15 cellular contexts compared by ENCODE assay signal in genomic region chr22:37015587-37015878, GRCh38.
"Had no signal": no experiment of that assay in that cellular context is flagged by ENCODE, and none has a peak within 500 bp of the region (broad histone marks: within the 10 kb centered on the region; RNA-seq: fewer than 3 reads in every experiment).

No MANE protein-coding gene starts in this region.

- H3K27me3 ChIP-seq: right atrium auricular region, upper lobe of left lung had no signal

- H3K4me3 Mint-ChIP-seq: activated CD4-positive, alpha-beta memory T cell treated with anti-CD3 and anti-CD28 coated beads, Interleukin-2, amount 10 ng/mL, durations not matched to agents 7 days and 5 days; activated CD4-positive, alpha-beta T cell treated with anti-CD3 and anti-CD28 coated beads for 36 hours had no signal

- H3K36me3 Mint-ChIP-seq: activated naive CD4-positive, alpha-beta T cell treated with anti-CD3 and anti-CD28 coated beads, Interleukin-2, amount 50 U/mL, for 72 hours had no signal

- ATAC-seq: activated CD4-positive, alpha-beta T cell treated with anti-CD3 and anti-CD28 coated beads for 36 hours; activated naive CD4-positive, alpha-beta T cell treated with anti-CD3 and anti-CD28 coated beads, Interleukin-2, amount 50 U/mL, for 72 hours had no signal

- H3K9me3 ChIP-seq: right atrium auricular region, upper lobe of left lung had no signal

- H3K36me3 ChIP-seq: right atrium auricular region had no signal

- H3K27ac Mint-ChIP-seq: activated CD4-positive, alpha-beta memory T cell treated with anti-CD3 and anti-CD28 coated beads, Interleukin-2, amount 10 ng/mL, durations not matched to agents 7 days and 5 days; activated CD4-positive, alpha-beta T cell treated with anti-CD3 and anti-CD28 coated beads for 36 hours had no signal

- H3K4me3 ChIP-seq: right atrium auricular region, skin epidermis, upper lobe of left lung had no signal

- H3K9me3 Mint-ChIP-seq: activated CD4-positive, alpha-beta memory T cell treated with anti-CD3 and anti-CD28 coated beads, Interleukin-2, amount 10 ng/mL, durations not matched to agents 7 days and 5 days; activated naive CD4-positive, alpha-beta T cell treated with anti-CD3 and anti-CD28 coated beads, Interleukin-2, amount 50 U/mL, for 72 hours had no signal

- DNase-seq: activated CD4-positive, alpha-beta memory T cell treated with anti-CD3 and anti-CD28 coated beads, Interleukin-2, amount 10 ng/mL, durations not matched to agents 7 days and 5 days; activated CD4-positive, alpha-beta T cell treated with anti-CD3 and anti-CD28 coated beads for 36 hours; activated effector memory CD4-positive, alpha-beta T cell treated with anti-CD3 and anti-CD28 coated beads, Interleukin-2, amount 50 U/mL, for 16 hours; activated T-cell treated with anti-CD3 and anti-CD28 coated beads, Interleukin-2, amount 50 U/mL, for 48 hours; amniotic stem cell; caudate nucleus; glutamatergic neuron; hypothalamus; kidney glomerular epithelial cell; stimulated activated CD4-positive, alpha-beta T cell treated with anti-CD3 and anti-CD28 coated beads, Interleukin-4, amount 100 ng/mL, for 24 hours; stimulated activated naive CD4-positive, alpha-beta T cell treated with Interleukin-2 at 50 U/mL for 16 hours; upper lobe of left lung had no signal

- H3K27ac ChIP-seq: right atrium auricular region, skin epidermis, upper lobe of left lung had no signal

- H3K27me3 Mint-ChIP-seq: activated CD4-positive, alpha-beta memory T cell treated with anti-CD3 and anti-CD28 coated beads, Interleukin-2, amount 10 ng/mL, durations not matched to agents 7 days and 5 days had no signal
